9 cellular contexts compared by ENCODE assay signal in genomic region chr1:93910305-93910704, GRCh38. TPM values are rescaled to one million over a fixed set of nuclear protein-coding genes. Genes with fewer than 3 reads are reported as not detected.
DNase-seq lines count a peak whose midpoint lies in the region; ATAC-seq and TF ChIP-seq lines count a peak whose summit lies in the region.
"Had no signal": no experiment of that assay in that cellular context is flagged by ENCODE, and none has a peak within 500 bp of the region (broad histone marks: within the 10 kb centered on the region; RNA-seq: fewer than 3 reads in every experiment).

No MANE protein-coding gene starts in this region.

- H3K27ac Mint-ChIP-seq in activated T-helper 2 cell treated with anti-CD3 and anti-CD28 coated beads, Interferon-gamma antibody, Interleukin-2, Interleukin-4, amounts not matched to agents 10 μg/mL and 5 μg/mL and 100 μg/mL, durations not matched to agents 14 hours and 24 hours and 36 hours: peak overlapping the region; percentile 2
- H3K27ac Mint-ChIP-seq in mesothelial cell of epicardium: peak overlapping the region; percentile 57

- H3K36me3 Mint-ChIP-seq in activated T-helper 2 cell treated with anti-CD3 and anti-CD28 coated beads, Interferon-gamma antibody, Interleukin-2, Interleukin-4, amounts not matched to agents 10 μg/mL and 5 μg/mL and 100 μg/mL, durations not matched to agents 14 hours and 24 hours and 36 hours (ENCODE audit: low read depth): peaks cover 19% of the 10 kb centered on the region
- no peaks in the 10 kb centered on the region for H3K36me3 Mint-ChIP-seq in mesothelial cell of epicardium

- no peak for ATAC-seq in left cardiac atrium
- ATAC-seq in GM18868 (IDR thresholded peaks at IDR 0.05; ENCODE audit: unreplicated experiment): no peak

- H3K4me3 Mint-ChIP-seq in activated T-helper 2 cell treated with anti-CD3 and anti-CD28 coated beads, Interferon-gamma antibody, Interleukin-2, Interleukin-4, amounts not matched to agents 10 μg/mL and 5 μg/mL and 100 μg/mL, durations not matched to agents 14 hours and 24 hours and 36 hours (ENCODE audit: low read depth): peak overlapping the region; percentile 74
- H3K4me3 Mint-ChIP-seq in mesothelial cell of epicardium: peak overlapping the region; percentile 66

- H3K9me3 Mint-ChIP-seq in activated T-helper 2 cell treated with anti-CD3 and anti-CD28 coated beads, Interferon-gamma antibody, Interleukin-2, Interleukin-4, amounts not matched to agents 10 μg/mL and 5 μg/mL and 100 μg/mL, durations not matched to agents 14 hours and 24 hours and 36 hours: peaks cover 8% of the 10 kb centered on the region
- H3K9me3 Mint-ChIP-seq in mesothelial cell of epicardium: peaks cover 12% of the 10 kb centered on the region

- H3K4me3 ChIP-seq in cardiac muscle cell (peak overlapping the region; percentile 88), vagina (no peak overlapping the region), WERI-Rb-1 (ENCODE audit: low read depth, low read length) (no peak overlapping the region)

- H3K27me3 ChIP-seq in cardiac muscle cell (peaks cover 11% of the 10 kb centered on the region), vagina (no peaks in the 10 kb centered on the region), WERI-Rb-1 (ENCODE audit: insufficient read depth, low read depth, severe bottlenecking) (no peaks in the 10 kb centered on the region)
- H3K27me3 ChIP-seq: BE2C had no signal

- no peak for DNase-seq in cardiac muscle cell (ENCODE audit: low read depth in 1 of 2, low spot score in 1 of 2)
- DNase-seq in left cardiac atrium: no peak
- no peak for DNase-seq in activated T-helper 2 cell treated with anti-CD3 and anti-CD28 coated beads, Interferon-gamma antibody, Interleukin-2, Interleukin-4, amounts not matched to agents 10 μg/mL and 5 μg/mL and 100 μg/mL, durations not matched to agents 14 hours and 24 hours and 36 hours (ENCODE audit: low spot score)
- DNase-seq in mesothelial cell of epicardium (ENCODE audit: low spot score in 2 of 2, unreplicated experiment in 2 of 2): no peak
- DNase-seq in vagina (ENCODE audit: extremely low spot score in 2 of 2): no peak
- DNase-seq in WERI-Rb-1: no peak
- no peak for DNase-seq in NCI-H2081 (lab: John Stamatoyannopoulos, UW)
- DNase-seq: BE2C had no signal

- H3K27ac ChIP-seq in cardiac muscle cell (no peak overlapping the region), vagina (peak overlapping the region; percentile 80), WERI-Rb-1 (no peak overlapping the region)

- H3K4me1 ChIP-seq in cardiac muscle cell (ENCODE audit: low read depth) (peaks cover 5% of the 10 kb centered on the region), vagina (peaks cover 14% of the 10 kb centered on the region)
- H3K4me1 ChIP-seq: BE2C had no signal

- H3K36me3 ChIP-seq in cardiac muscle cell (no peaks in the 10 kb centered on the region), vagina (no peaks in the 10 kb centered on the region), WERI-Rb-1 (no peaks in the 10 kb centered on the region)
- H3K36me3 ChIP-seq: BE2C had no signal

- TF ChIP-seq CTCF in cardiac muscle cell (IDR thresholded peaks at IDR 0.05; ENCODE audit: low read depth, low read length) (no peak), mesothelial cell of epicardium (IDR thresholded peaks at IDR 0.05; ENCODE audit: unreplicated experiment) (no peak), vagina (IDR thresholded peaks at IDR 0.05) (no peak), WERI-Rb-1 (IDR thresholded peaks at IDR 0.05; ENCODE audit: low read depth, low read length) (no peak)

- H3K9me3 ChIP-seq in cardiac muscle cell (ENCODE audit: low read depth): no peaks in the 10 kb centered on the region
- no peaks in the 10 kb centered on the region for H3K9me3 ChIP-seq in vagina
- peaks cover 8% of the 10 kb centered on the region for H3K9me3 ChIP-seq in WERI-Rb-1 (ENCODE audit: severe bottlenecking)
- H3K9me3 ChIP-seq: BE2C had no signal

- intact Hi-C loops in left cardiac atrium (cut with DNase I): no loop called here
- intact Hi-C loops in activated T-helper 2 cell treated with anti-CD3 and anti-CD28 coated beads, Interferon-gamma antibody, Interleukin-2, Interleukin-4, amounts not matched to agents 10 μg/mL and 5 μg/mL and 100 μg/mL, durations not matched to agents 14 hours and 24 hours and 36 hours (cut with micrococcal nuclease): loop anchor here (5.0 kb wide), 1 partner anchor 107 kb away; no protein-coding TSS in a partner anchor
- intact Hi-C loops in vagina (cut with DNase I): no loop called here

- peaks cover 28% of the 10 kb centered on the region for H3K27me3 Mint-ChIP-seq in activated T-helper 2 cell treated with anti-CD3 and anti-CD28 coated beads, Interferon-gamma antibody, Interleukin-2, Interleukin-4, amounts not matched to agents 10 μg/mL and 5 μg/mL and 100 μg/mL, durations not matched to agents 14 hours and 24 hours and 36 hours (ENCODE audit: low read depth)
- H3K27me3 Mint-ChIP-seq in mesothelial cell of epicardium (ENCODE audit: low read depth): peaks cover 5% of the 10 kb centered on the region

- peaks cover 26% of the 10 kb centered on the region for H3K4me1 Mint-ChIP-seq in activated T-helper 2 cell treated with anti-CD3 and anti-CD28 coated beads, Interferon-gamma antibody, Interleukin-2, Interleukin-4, amounts not matched to agents 10 μg/mL and 5 μg/mL and 100 μg/mL, durations not matched to agents 14 hours and 24 hours and 36 hours (ENCODE audit: low read depth)
- peaks cover 13% of the 10 kb centered on the region for H3K4me1 Mint-ChIP-seq in mesothelial cell of epicardium

- TF ChIP-seq POLR2A in vagina (IDR thresholded peaks at IDR 0.05): no peak

RNA-seq across cellular contexts. Expression of gene GCLM, which starts 1.1 kb away (rescaled TPM):
- total RNA-seq in cardiac muscle cell (1.0 and 1.5 TPM in 2 replicates), left cardiac atrium (10 to 100 TPM; 10.1 to 10.8 TPM), mesothelial cell of epicardium (8.7 to 9.0 TPM (median 8.9 TPM) in 3 replicates), vagina (8.1 TPM)
- 5.5 and 11.1 TPM in 2 replicates for polyA plus RNA-seq in cardiac muscle cell
- total RNA-seq in activated T-helper 2 cell treated with anti-CD3 and anti-CD28 coated beads, Interferon-gamma antibody, Interleukin-2, Interleukin-4, amounts not matched to agents 10 μg/mL and 5 μg/mL and 100 μg/mL, durations not matched to agents 14 hours and 24 hours and 36 hours: 18.1 and 20.5 TPM in 2 replicates

RNA-seq across cellular contexts. Expression of gene DNTTIP2, which starts 31.3 kb away (rescaled TPM):
- total RNA-seq in cardiac muscle cell (10.4 and 13.9 TPM in 2 replicates), left cardiac atrium (10 to 100 TPM; 34.4 to 46.9 TPM), mesothelial cell of epicardium (46.4 to 49.6 TPM (median 47.4 TPM) in 3 replicates), vagina (23.6 TPM)
- polyA plus RNA-seq in cardiac muscle cell: 38.5 and 64.0 TPM in 2 replicates
- 80.7 and 85.5 TPM in 2 replicates for total RNA-seq in activated T-helper 2 cell treated with anti-CD3 and anti-CD28 coated beads, Interferon-gamma antibody, Interleukin-2, Interleukin-4, amounts not matched to agents 10 μg/mL and 5 μg/mL and 100 μg/mL, durations not matched to agents 14 hours and 24 hours and 36 hours
